Comparison of ENCODE assay signal across 2 cellular contexts in the genomic region with DNA sequence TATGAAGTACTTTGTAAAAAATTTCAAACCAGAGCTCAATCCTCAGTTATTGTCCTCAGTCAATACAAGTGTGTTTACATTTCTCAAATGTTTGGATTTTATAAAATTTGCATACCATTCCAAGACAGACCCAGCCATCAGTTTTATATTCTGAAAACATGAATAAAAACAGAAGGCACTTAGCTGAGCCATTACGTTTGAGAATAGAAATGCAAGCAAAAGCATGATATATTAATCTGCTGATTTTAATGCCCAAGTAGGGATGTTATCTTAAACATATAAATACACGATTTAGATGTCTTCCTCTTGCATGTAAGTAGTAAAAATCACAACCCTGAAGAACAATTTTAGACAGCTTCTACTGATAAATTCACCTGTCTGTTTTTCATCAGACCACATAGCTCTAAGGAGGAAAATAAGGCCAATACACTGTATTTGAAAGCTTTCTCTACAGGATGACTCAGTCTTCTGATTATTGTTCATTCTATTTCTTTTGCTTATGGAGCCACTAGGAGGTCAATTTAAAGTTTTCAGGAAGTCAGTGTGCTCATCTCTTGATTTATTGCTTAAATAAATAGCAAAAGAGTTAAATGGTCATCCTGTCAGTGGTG.
TF ChIP-seq lines count a peak whose summit lies in the region.

No MANE protein-coding gene starts in this region.

TF ChIP-seq in SK-N-SH treated with all-trans-retinoic acid at 6 μM for 48 hours, 23 proteins besides CTCF, POLR2A, EP300 and RAD21 (continued from another document):
- TF ChIP-seq, protein P1, sequence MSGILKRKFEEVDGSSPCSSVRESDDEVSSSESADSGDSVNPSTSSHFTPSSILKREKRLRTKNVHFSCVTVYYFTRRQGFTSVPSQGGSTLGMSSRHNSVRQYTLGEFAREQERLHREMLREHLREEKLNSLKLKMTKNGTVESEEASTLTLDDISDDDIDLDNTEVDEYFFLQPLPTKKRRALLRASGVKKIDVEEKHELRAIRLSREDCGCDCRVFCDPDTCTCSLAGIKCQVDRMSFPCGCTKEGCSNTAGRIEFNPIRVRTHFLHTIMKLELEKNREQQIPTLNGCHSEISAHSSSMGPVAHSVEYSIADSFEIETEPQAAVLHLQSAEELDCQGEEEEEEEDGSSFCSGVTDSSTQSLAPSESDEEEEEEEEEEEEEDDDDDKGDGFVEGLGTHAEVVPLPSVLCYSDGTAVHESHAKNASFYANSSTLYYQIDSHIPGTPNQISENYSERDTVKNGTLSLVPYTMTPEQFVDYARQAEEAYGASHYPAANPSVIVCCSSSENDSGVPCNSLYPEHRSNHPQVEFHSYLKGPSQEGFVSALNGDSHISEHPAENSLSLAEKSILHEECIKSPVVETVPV (CRISPR knock-in tag; IDR thresholded peaks at IDR 0.05), result peak; percentile 51; the same call in 1 of the 2 replicates
- peak; percentile 77; the same call in 1 of the 2 replicates for TF ChIP-seq ESRRG (CRISPR knock-in tag; IDR thresholded peaks at IDR 0.05)
- TF ChIP-seq, protein P2, sequence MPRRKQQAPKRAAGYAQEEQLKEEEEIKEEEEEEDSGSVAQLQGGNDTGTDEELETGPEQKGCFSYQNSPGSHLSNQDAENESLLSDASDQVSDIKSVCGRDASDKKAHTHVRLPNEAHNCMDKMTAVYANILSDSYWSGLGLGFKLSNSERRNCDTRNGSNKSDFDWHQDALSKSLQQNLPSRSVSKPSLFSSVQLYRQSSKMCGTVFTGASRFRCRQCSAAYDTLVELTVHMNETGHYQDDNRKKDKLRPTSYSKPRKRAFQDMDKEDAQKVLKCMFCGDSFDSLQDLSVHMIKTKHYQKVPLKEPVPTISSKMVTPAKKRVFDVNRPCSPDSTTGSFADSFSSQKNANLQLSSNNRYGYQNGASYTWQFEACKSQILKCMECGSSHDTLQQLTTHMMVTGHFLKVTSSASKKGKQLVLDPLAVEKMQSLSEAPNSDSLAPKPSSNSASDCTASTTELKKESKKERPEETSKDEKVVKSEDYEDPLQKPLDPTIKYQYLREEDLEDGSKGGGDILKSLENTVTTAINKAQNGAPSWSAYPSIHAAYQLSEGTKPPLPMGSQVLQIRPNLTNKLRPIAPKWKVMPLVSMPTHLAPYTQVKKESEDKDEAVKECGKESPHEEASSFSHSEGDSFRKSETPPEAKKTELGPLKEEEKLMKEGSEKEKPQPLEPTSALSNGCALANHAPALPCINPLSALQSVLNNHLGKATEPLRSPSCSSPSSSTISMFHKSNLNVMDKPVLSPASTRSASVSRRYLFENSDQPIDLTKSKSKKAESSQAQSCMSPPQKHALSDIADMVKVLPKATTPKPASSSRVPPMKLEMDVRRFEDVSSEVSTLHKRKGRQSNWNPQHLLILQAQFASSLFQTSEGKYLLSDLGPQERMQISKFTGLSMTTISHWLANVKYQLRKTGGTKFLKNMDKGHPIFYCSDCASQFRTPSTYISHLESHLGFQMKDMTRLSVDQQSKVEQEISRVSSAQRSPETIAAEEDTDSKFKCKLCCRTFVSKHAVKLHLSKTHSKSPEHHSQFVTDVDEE (CRISPR knock-in tag; IDR thresholded peaks at IDR 0.05), result peak; percentile 45; the same call in 1 of the 2 replicates
- no peak for TF ChIP-seq ZFP30 (CRISPR knock-in tag; IDR thresholded peaks at IDR 0.05)
- 0 out of 2 replicates have a peak, but pooled peaks have one; percentile 63 for TF ChIP-seq SNAI2 (CRISPR knock-in tag; IDR thresholded peaks at IDR 0.05)

TF ChIP-seq in SK-N-SH, 30 proteins besides CTCF, POLR2A, EP300 and RAD21 (continued from another document):
- TF ChIP-seq NFIC (IDR thresholded peaks at IDR 0.05; ENCODE audit: borderline replicate concordance), result no peak
